Comparison of ENCODE assay signal across 9 cellular contexts in the genomic region with DNA sequence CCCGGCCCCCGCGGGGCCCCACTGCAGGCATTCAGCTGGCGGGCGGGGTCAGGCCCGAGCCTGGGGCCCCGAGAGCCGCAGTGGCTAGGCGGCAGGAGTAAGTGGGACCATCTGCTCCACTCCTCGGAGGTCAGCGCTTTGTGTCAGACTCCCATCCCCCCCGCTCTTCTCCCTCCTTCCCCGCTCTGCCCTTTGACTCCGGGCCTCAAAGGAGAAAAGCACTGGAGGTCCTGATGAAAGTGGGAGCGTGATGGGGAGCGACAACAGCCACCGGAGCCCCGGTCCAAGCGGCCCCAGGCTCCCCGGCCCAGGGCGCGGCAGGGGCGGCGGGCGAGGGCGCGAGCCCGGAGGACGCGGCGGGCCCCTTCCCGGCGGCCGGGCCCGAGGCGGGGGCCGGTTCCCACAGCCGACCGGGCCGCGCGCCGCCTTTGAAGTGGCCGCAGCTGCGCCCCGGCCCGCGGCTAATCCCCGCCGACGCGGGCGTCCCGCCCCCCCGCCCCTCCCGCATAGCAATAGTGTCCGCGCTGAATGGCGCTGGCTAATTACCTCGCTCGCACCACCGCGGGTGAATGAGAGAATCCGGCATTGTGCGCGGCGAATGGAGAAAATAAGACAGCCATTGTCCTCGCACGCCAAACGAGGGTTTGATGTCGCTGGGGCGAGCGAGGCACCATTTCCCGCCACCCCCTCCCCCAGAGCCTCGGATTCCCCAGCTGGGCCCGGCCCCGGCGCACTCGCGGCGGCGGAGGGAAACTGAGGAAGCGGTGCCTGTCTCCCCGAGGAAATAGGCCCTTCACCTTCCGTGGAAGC. TPM values are rescaled to one million over a fixed set of nuclear protein-coding genes. Genes with fewer than 3 reads are reported as not detected.
DNase-seq lines count a peak whose midpoint lies in the region; ATAC-seq and TF ChIP-seq lines count a peak whose summit lies in the region.
"Had no signal": no experiment of that assay in that cellular context is flagged by ENCODE, and none has a peak within 500 bp of the region (broad histone marks: within the 10 kb centered on the region; RNA-seq: fewer than 3 reads in every experiment).

No MANE protein-coding gene starts in this region.

- H3K4me1 Mint-ChIP-seq in activated T-cell treated with anti-CD3 and anti-CD28 coated beads, Interleukin-2, amount 50 U/mL, for 72 hours (ENCODE audit: low read depth) = peaks cover 6% of the 10 kb centered on the region
- peaks cover 7% of the 10 kb centered on the region for H3K4me1 Mint-ChIP-seq in endodermal cell

- peaks cover 43% of the 10 kb centered on the region for H3K27me3 Mint-ChIP-seq in activated T-cell treated with anti-CD3 and anti-CD28 coated beads, Interleukin-2, amount 50 U/mL, for 72 hours (ENCODE audit: low read depth)
- H3K27me3 Mint-ChIP-seq in endodermal cell (ENCODE audit: insufficient read depth) = peaks cover 36% of the 10 kb centered on the region

- TF ChIP-seq CTCF in endodermal cell (conservative IDR thresholded peaks at IDR 0.05) (no peak), upper lobe of right lung (IDR thresholded peaks at IDR 0.05) (no peak)

- H3K9me3 Mint-ChIP-seq in activated T-cell treated with anti-CD3 and anti-CD28 coated beads, Interleukin-2, amount 50 U/mL, for 72 hours = peaks cover 5 to 7% of the 10 kb centered on the region in 2 donors
- H3K9me3 Mint-ChIP-seq in endodermal cell = peaks cover 31% of the 10 kb centered on the region

- H3K27me3 ChIP-seq in endodermal cell (ENCODE audit: control insufficient read depth, insufficient read depth, low read length, poor library complexity, severe bottlenecking) (peaks cover 19% of the 10 kb centered on the region), mucosa of rectum (ENCODE audit: control insufficient read depth in 2 of 2, insufficient read depth in 2 of 2, low read length in 2 of 2) (peaks cover 9 to 19% of the 10 kb centered on the region in 2 donors), upper lobe of right lung (peaks cover 50% of the 10 kb centered on the region)

- H3K27ac ChIP-seq in endodermal cell (ENCODE audit: low read depth, low read length) = peak overlapping the region; percentile 98
- no peak overlapping the region for H3K27ac ChIP-seq in mucosa of rectum (ENCODE audit: low read depth in 2 of 2, low read length in 2 of 2)
- no peak overlapping the region for H3K27ac ChIP-seq in upper lobe of right lung

- H3K9ac ChIP-seq in endodermal cell (ENCODE audit: extremely low read depth, low read length, poor library complexity, severe bottlenecking) (no peak overlapping the region), mucosa of rectum (ENCODE audit: low read depth in 1 of 2, low read length in 2 of 2) (no peak overlapping the region)

- H3K36me3 Mint-ChIP-seq in activated T-cell treated with anti-CD3 and anti-CD28 coated beads, Interleukin-2, amount 50 U/mL, for 72 hours (ENCODE audit: insufficient read depth in 2 of 2) = peaks cover 5 to 22% of the 10 kb centered on the region in 2 donors
- peaks cover 7% of the 10 kb centered on the region for H3K36me3 Mint-ChIP-seq in endodermal cell (ENCODE audit: low read depth)

- H3K4me1 ChIP-seq in endodermal cell (ENCODE audit: control insufficient read depth, insufficient read depth, low read length) = no peaks in the 10 kb centered on the region
- peaks cover 5 to 7% of the 10 kb centered on the region in 2 donors for H3K4me1 ChIP-seq in mucosa of rectum (ENCODE audit: control insufficient read depth in 2 of 2, insufficient read depth in 2 of 2, low read length in 2 of 2)
- no peaks in the 10 kb centered on the region for H3K4me1 ChIP-seq in upper lobe of right lung

- peaks cover 24% of the 10 kb centered on the region for H3K9me3 ChIP-seq in endodermal cell (ENCODE audit: control insufficient read depth, low read length)
- peaks cover 0 to 3% of the 10 kb centered on the region in 2 donors for H3K9me3 ChIP-seq in mucosa of rectum (ENCODE audit: control insufficient read depth in 2 of 2, low read length in 2 of 2)
- peaks cover 3% of the 10 kb centered on the region for H3K9me3 ChIP-seq in upper lobe of right lung

- DNase-seq in activated T-cell treated with anti-CD3 and anti-CD28 coated beads, Interleukin-2, amount 50 U/mL, for 72 hours = no peak
- DNase-seq in activated T-cell treated with anti-CD3 and anti-CD28 coated beads for 4 hours (no peak), endodermal cell (peak; percentile 76), upper lobe of right lung (no peak), SHP77 (lab: John Stamatoyannopoulos, UW) (no peak), epidermal melanocyte (ENCODE audit: insufficient read length, low spot score) (no peak)

- no peak overlapping the region for H3K27ac Mint-ChIP-seq in activated T-cell treated with anti-CD3 and anti-CD28 coated beads, Interleukin-2, amount 50 U/mL, for 72 hours
- H3K27ac Mint-ChIP-seq in endodermal cell = no peak overlapping the region
- H3K27ac Mint-ChIP-seq: activated naive CD4-positive, alpha-beta T cell treated with anti-CD3 and anti-CD28 coated beads, Interleukin-2, amount 50 U/mL, for 72 hours had no signal

- no peak for ATAC-seq in activated T-cell treated with anti-CD3 and anti-CD28 coated beads, Interleukin-2, amount 50 U/mL, for 72 hours (replicated peaks in 1 of 2)
- ATAC-seq in upper lobe of right lung (no peak), GM19395 (IDR thresholded peaks at IDR 0.05; ENCODE audit: unreplicated experiment) (no peak)

- intact Hi-C loops in upper lobe of right lung (cut with DNase I) = no loop called here

- no peaks in the 10 kb centered on the region for H3K36me3 ChIP-seq in endodermal cell (ENCODE audit: control insufficient read depth, insufficient read depth, low read length)
- H3K36me3 ChIP-seq in mucosa of rectum (ENCODE audit: control insufficient read depth in 2 of 2, insufficient read depth in 2 of 2, low read length in 2 of 2) = no peaks in the 10 kb centered on the region
- no peaks in the 10 kb centered on the region for H3K36me3 ChIP-seq in upper lobe of right lung

- 1 to 3% methylated on average over 19 to 85 of the region's 85 CpGs for WGBS in endodermal cell (ENCODE audit: insufficient coverage in 1 of 2, insufficient read length in 1 of 2), 2 experiments

- peak overlapping the region; percentile 32 to 73 for H3K4me3 Mint-ChIP-seq in activated T-cell treated with anti-CD3 and anti-CD28 coated beads, Interleukin-2, amount 50 U/mL, for 72 hours
- H3K4me3 Mint-ChIP-seq in endodermal cell = peak overlapping the region; percentile 51

- H3K4me3 ChIP-seq in endodermal cell (ENCODE audit: low read length) (peak overlapping the region; percentile 77), mucosa of rectum (ENCODE audit: low read length in 2 of 2) (peak overlapping the region; percentile 20 to 55), upper lobe of right lung (peak overlapping the region; percentile 45)

RNA-seq across cellular contexts. Expression of a gene that starts 22.4 kb away (rescaled TPM):
- not detected for total RNA-seq in activated T-cell treated with anti-CD3 and anti-CD28 coated beads, Interleukin-2, amount 50 U/mL, for 72 hours
- total RNA-seq in endodermal cell = 10 to 100 TPM in 1 of 2 donors, 1 to 10 TPM in 1; 7.9 to 13.5 TPM
- polyA plus RNA-seq in endodermal cell (2013, experiment 1 of 2) = 160 TPM
- polyA plus RNA-seq in endodermal cell (2013, experiment 2 of 2) = 139 TPM
- total RNA-seq in upper lobe of right lung = not detected
- total RNA-seq: activated naive CD4-positive, alpha-beta T cell treated with anti-CD3 and anti-CD28 coated beads, Interleukin-2, amount 50 U/mL, for 72 hours had no signal

RNA-seq across cellular contexts. Expression of a gene that starts 50.9 kb away (rescaled TPM):
- not detected for total RNA-seq in activated T-cell treated with anti-CD3 and anti-CD28 coated beads, Interleukin-2, amount 50 U/mL, for 72 hours
- total RNA-seq in endodermal cell = 10 to 100 TPM in 1 of 2 donors, not detected in 1; 18.6 TPM
- polyA plus RNA-seq in endodermal cell (2013, experiment 1 of 2) = 18,487 TPM
- polyA plus RNA-seq in endodermal cell (2013, experiment 2 of 2) = 28,205 TPM
- total RNA-seq in upper lobe of right lung = 21.6 TPM
- total RNA-seq: activated naive CD4-positive, alpha-beta T cell treated with anti-CD3 and anti-CD28 coated beads, Interleukin-2, amount 50 U/mL, for 72 hours had no signal

RNA-seq across cellular contexts. Expression of a gene that starts 59.5 kb away (rescaled TPM):
- total RNA-seq in activated T-cell treated with anti-CD3 and anti-CD28 coated beads, Interleukin-2, amount 50 U/mL, for 72 hours = not detected
- total RNA-seq in endodermal cell = not detected
- 11,210 TPM for polyA plus RNA-seq in endodermal cell (2013, experiment 1 of 2)
- 16,814 TPM for polyA plus RNA-seq in endodermal cell (2013, experiment 2 of 2)
- total RNA-seq in upper lobe of right lung = not detected
- total RNA-seq: activated naive CD4-positive, alpha-beta T cell treated with anti-CD3 and anti-CD28 coated beads, Interleukin-2, amount 50 U/mL, for 72 hours had no signal
